18 cellular contexts compared by ENCODE assay signal in genomic region chr14:96215845-96216244, GRCh38. TPM values are rescaled to one million over a fixed set of nuclear protein-coding genes. Genes with fewer than 3 reads are reported as not detected.
"Had no signal": no experiment of that assay in that cellular context is flagged by ENCODE, and none has a peak within 500 bp of the region (broad histone marks: within the 10 kb centered on the region; RNA-seq: fewer than 3 reads in every experiment).

No MANE protein-coding gene starts in this region.

- H3K27ac ChIP-seq: heart left ventricle, left ventricle myocardium inferior had no signal

- H3K4me3 ChIP-seq: heart left ventricle, left ventricle myocardium inferior had no signal

- ATAC-seq: activated CD4-positive, CD25-positive, alpha-beta regulatory T cell treated with anti-CD3 and anti-CD28 coated beads, Interleukin-2, amount 50 U/mL, for 24 hours; activated T-cell treated with anti-CD3 and anti-CD28 coated beads, Interleukin-2, amount 50 U/mL, for 72 hours; heart left ventricle; sciatic nerve had no signal

- DNase-seq: activated CD4-positive, alpha-beta memory T cell treated with anti-CD3 and anti-CD28 coated beads for 36 hours; activated gamma-delta T cell treated with Interleukin-2 at 50 U/mL for 16 hours; activated naive CD8-positive, alpha-beta T cell treated with anti-CD3 and anti-CD28 coated beads, Interleukin-2, amount 10 ng/mL, durations not matched to agents 7 days and 5 days; activated T-cell treated with anti-CD3 and anti-CD28 coated beads, Interleukin-2, amount 50 U/mL, for 72 hours; aorta; caudate nucleus; foreskin melanocyte; heart left ventricle; islet precursor cell; left ventricle myocardium inferior; stimulated activated CD4-positive, alpha-beta T cell treated with anti-CD3 and anti-CD28 coated beads, Interleukin-2, amount 100 ng/mL, for 24 hours; stimulated activated naive CD4-positive, alpha-beta T cell; SW 1271 had no signal

- H3K4me1 ChIP-seq: heart left ventricle, left ventricle myocardium inferior had no signal

- H3K36me3 ChIP-seq: heart left ventricle, left ventricle myocardium inferior had no signal

RNA-seq across cellular contexts. Expression of gene BDKRB2, which starts 11.2 kb away (rescaled TPM):
- total RNA-seq: activated naive CD8-positive, alpha-beta T cell treated with anti-CD3 and anti-CD28 coated beads, Interleukin-2, amount 10 ng/mL, durations not matched to agents 7 days and 5 days; activated T-cell treated with anti-CD3 and anti-CD28 coated beads, Interleukin-2, amount 50 U/mL, for 72 hours; pulmonary artery endothelial cell had no signal
- polyA plus RNA-seq: aorta, neural cell had no signal

RNA-seq across cellular contexts. Expression of gene BDKRB1, which starts 40.2 kb away (rescaled TPM):
- total RNA-seq: activated CD4-positive, alpha-beta memory T cell treated with anti-CD3 and anti-CD28 coated beads for 36 hours; activated naive CD8-positive, alpha-beta T cell treated with anti-CD3 and anti-CD28 coated beads, Interleukin-2, amount 10 ng/mL, durations not matched to agents 7 days and 5 days; activated T-cell treated with anti-CD3 and anti-CD28 coated beads, Interleukin-2, amount 50 U/mL, for 72 hours; left ventricle myocardium inferior; osteocyte; pulmonary artery endothelial cell had no signal
- polyA plus RNA-seq: neural cell had no signal
